In genomic region chr17:44556854-44557606, GRCh38 we compare ENCODE assay signal across 8 cellular contexts. TPM values are rescaled to one million over a fixed set of nuclear protein-coding genes. Genes with fewer than 3 reads are reported as not detected.
DNase-seq lines count a peak whose midpoint lies in the region; ATAC-seq and TF ChIP-seq lines count a peak whose summit lies in the region.

TSS of gene FZD2 (plus strand) at chr17:44557484. CDS start at chr17:44557689, 205 bp downstream.

- DNase-seq in ELF-1 (ENCODE audit: low read depth, low spot score) (peak; percentile 95), HK-2 (ENCODE audit: unreplicated experiment) (peak; percentile 95), NCI-H69 (lab: John Stamatoyannopoulos, UW) (peak; percentile 99), epithelial cell of proximal tubule (ENCODE audit: low read depth) (peak; percentile 60), middle frontal gyrus (ENCODE audit: extremely low spot score, low spot score) (peak; percentile 29)
- peak; percentile 12 to 23 (median 14) for DNase-seq in activated CD8-positive, alpha-beta memory T cell treated with anti-CD3 and anti-CD28 coated beads for 48 hours (ENCODE audit: low read depth in 2 of 3, low spot score in 2 of 3)
- DNase-seq in stimulated activated CD8-positive, alpha-beta memory T cell treated with anti-CD3 and anti-CD28 coated beads, Interleukin-7, amount 100 ng/mL, for 48 hours (ENCODE audit: extremely low read depth in 1 of 2, low read depth in 1 of 2): peak; percentile 37 to 42

- peak within 1 kb of the TSS; percentile 75 for H3K4me3 ChIP-seq in epithelial cell of proximal tubule (ENCODE audit: low read depth, low read length)

- no peak for TF ChIP-seq CTCF in epithelial cell of proximal tubule (conservative IDR thresholded peaks at IDR 0.05; ENCODE audit: low read depth, low read length)

- no peak for ATAC-seq in GM21360 (IDR thresholded peaks at IDR 0.05; ENCODE audit: unreplicated experiment)

RNA-seq across cellular contexts. Expression of gene FZD2, which starts in this region (rescaled TPM):
- total RNA-seq in epithelial cell of proximal tubule: 4.1 and 9.2 TPM in 2 replicates

Comparison
In these comparisons a context has a peak if more than half of its experiments do, and no peak if none do; other contexts are left out.
1. DNase-seq: peak in every context shown above with its lines; median percentile 99 in NCI-H69; 95 in ELF-1; 95 in HK-2; 60 in epithelial cell of proximal tubule; 40 in stimulated activated CD8-positive, alpha-beta memory T cell treated with anti-CD3 and anti-CD28 coated beads, Interleukin-7, amount 100 ng/mL, for 48 hours; 29 in middle frontal gyrus; 14 in activated CD8-positive, alpha-beta memory T cell treated with anti-CD3 and anti-CD28 coated beads for 48 hours.